Comparison of ENCODE assay signal across 23 cellular contexts in the genomic region with DNA sequence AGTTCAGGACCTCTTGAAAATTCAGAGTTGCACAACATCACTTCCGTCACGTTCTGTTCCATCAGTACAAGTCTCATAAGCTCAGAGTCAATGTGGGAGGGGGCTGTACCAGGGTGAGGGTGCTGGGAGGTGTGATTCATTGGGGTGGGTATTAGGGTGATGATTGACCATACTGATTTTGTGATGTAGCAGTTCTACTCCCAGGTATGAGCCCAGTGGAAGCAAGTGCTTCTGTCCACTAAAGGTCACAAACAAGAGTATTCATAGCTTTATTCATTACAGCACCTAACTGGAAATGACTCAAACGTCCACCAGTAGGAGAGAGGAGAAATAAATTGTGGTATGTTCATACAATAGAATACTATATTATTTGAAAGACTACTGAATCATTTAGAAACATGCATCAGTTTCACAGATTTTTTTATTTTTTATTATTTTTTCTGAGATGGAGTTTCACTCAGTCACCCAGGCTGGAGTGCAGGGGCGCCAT. TPM values are rescaled to one million over a fixed set of nuclear protein-coding genes. Genes with fewer than 3 reads are reported as not detected.
DNase-seq lines count a peak whose midpoint lies in the region; ATAC-seq, FAIRE-seq and TF ChIP-seq lines count a peak whose summit lies in the region.
"Had no signal": no experiment of that assay in that cellular context is flagged by ENCODE, and none has a peak within 500 bp of the region (broad histone marks: within the 10 kb centered on the region; RNA-seq: fewer than 3 reads in every experiment).

No MANE protein-coding gene starts in this region.

- no peak for DNase-seq in activated T-cell treated with anti-CD3 and anti-CD28 coated beads, Interleukin-2, amount 50 U/mL, for 4 hours
- DNase-seq in activated T-cell treated with anti-CD3 and anti-CD28 coated beads, Interleukin-2, amount 50 U/mL, for 1 hour = no peak
- DNase-seq in WTC11 (ENCODE audit: low spot score) = no peak
- DNase-seq in astrocyte (ENCODE audit: low read depth) = no peak
- no peak for DNase-seq in neuronal stem cell (ENCODE audit: low spot score)
- DNase-seq in HPDE6-E6E7 (ENCODE audit: extremely low spot score) = no peak
- no peak for DNase-seq in posterior vena cava (ENCODE audit: low spot score)
- DNase-seq: ACHN; aorta; central memory CD4-positive, alpha-beta T cell; dermis blood vessel endothelial cell; glutamatergic neuron; kidney glomerular epithelial cell; NCI-H1105; NCI-H2029 treated with DMSO at 0.1 percent for 48 hours; PC-3; stimulated activated CD4-positive, alpha-beta T cell treated with anti-CD3 and anti-CD28 coated beads, Interleukin-2, amount 100 ng/mL, for 48 hours had no signal

- no peaks in the 10 kb centered on the region for H4K20me1 ChIP-seq in astrocyte (ENCODE audit: insufficient read depth, low read length)
- H4K20me1 ChIP-seq: BLaER1 had no signal

- H3K4ac ChIP-seq in neuronal stem cell (ENCODE audit: low read length) = no peak overlapping the region

- no peak overlapping the region for H2BK12ac ChIP-seq in neuronal stem cell (ENCODE audit: low read length)

- H2BK15ac ChIP-seq in neuronal stem cell (ENCODE audit: low read length) = no peak overlapping the region

- no peak overlapping the region for H3K18ac ChIP-seq in neuronal stem cell (ENCODE audit: low read length)

- H3K9me3 ChIP-seq in astrocyte (ENCODE audit: insufficient read depth, low read depth, low read length) (no peaks in the 10 kb centered on the region), neuronal stem cell (replicated peaks in 1 of 2; ENCODE audit: control insufficient read depth in 2 of 2, insufficient read depth in 1 of 2, low read depth in 1 of 2, low read length in 2 of 2) (peaks cover 3 to 10% of the 10 kb centered on the region in 2 donors)

- H3K9ac ChIP-seq in astrocyte (ENCODE audit: low read length) (no peak overlapping the region), neuronal stem cell (ENCODE audit: low read depth, low read length, poor library complexity) (no peak overlapping the region)
- H3K9ac ChIP-seq: BLaER1 had no signal

- no peaks in the 10 kb centered on the region for H3K79me1 ChIP-seq in neuronal stem cell (ENCODE audit: low read depth, low read length)

- no peak overlapping the region for H4K91ac ChIP-seq in neuronal stem cell (ENCODE audit: low read depth, low read length, poor library complexity)

- H3K27me3 ChIP-seq in astrocyte (ENCODE audit: insufficient read depth, low read length) (no peaks in the 10 kb centered on the region), neuronal stem cell (ENCODE audit: control insufficient read depth in 3 of 3, insufficient read depth in 3 of 3, low read depth in 1 of 3, low read length in 3 of 3) (no peaks in the 10 kb centered on the region)
- H3K27me3 ChIP-seq: BLaER1 had no signal

- peaks cover 33% of the 10 kb centered on the region for H3K4me1 Mint-ChIP-seq in activated T-cell treated with anti-CD3 and anti-CD28 coated beads, Interleukin-2, amount 50 U/mL, for 4 hours (ENCODE audit: low read depth)
- H3K4me1 Mint-ChIP-seq in WTC11 (no peaks in the 10 kb centered on the region), astrocyte (ENCODE audit: low read depth, unreplicated experiment) (peaks cover 16% of the 10 kb centered on the region)
- peaks cover 7% of the 10 kb centered on the region for H3K4me1 Mint-ChIP-seq in stimulated activated memory B cell treated with anti-CD40 and anti-IgM and Interleukin-4, amounts not matched to agents 10 μg/mL and 1 μg/mL and 100 μg/mL, for 72 hours

- intact Hi-C loops in posterior vena cava (cut with DNase I) = no loop called here

- H2BK120ac ChIP-seq in neuronal stem cell (ENCODE audit: low read depth, low read length) = no peak overlapping the region

- H3K27me3 Mint-ChIP-seq in activated T-cell treated with anti-CD3 and anti-CD28 coated beads, Interleukin-2, amount 50 U/mL, for 4 hours (ENCODE audit: low read depth) = no peaks in the 10 kb centered on the region
- H3K27me3 Mint-ChIP-seq in WTC11 (ENCODE audit: low read depth) (no peaks in the 10 kb centered on the region), astrocyte (ENCODE audit: low read depth, unreplicated experiment) (no peaks in the 10 kb centered on the region)
- H3K27me3 Mint-ChIP-seq in stimulated activated memory B cell treated with anti-CD40 and anti-IgM and Interleukin-4, amounts not matched to agents 10 μg/mL and 1 μg/mL and 100 μg/mL, for 72 hours = no peaks in the 10 kb centered on the region

- no peak overlapping the region for H3K4me3 Mint-ChIP-seq in activated T-cell treated with anti-CD3 and anti-CD28 coated beads, Interleukin-2, amount 50 U/mL, for 4 hours
- no peak overlapping the region for H3K4me3 Mint-ChIP-seq in WTC11
- H3K4me3 Mint-ChIP-seq in astrocyte (ENCODE audit: unreplicated experiment) = peak overlapping the region; percentile 3
- H3K4me3 Mint-ChIP-seq in stimulated activated memory B cell treated with anti-CD40 and anti-IgM and Interleukin-4, amounts not matched to agents 10 μg/mL and 1 μg/mL and 100 μg/mL, for 72 hours = no peak overlapping the region

- H3K4me1 ChIP-seq in astrocyte (ENCODE audit: insufficient read depth, low read length) = peaks cover 24% of the 10 kb centered on the region
- no peaks in the 10 kb centered on the region for H3K4me1 ChIP-seq in neuronal stem cell (ENCODE audit: control insufficient read depth in 2 of 2, insufficient read depth in 1 of 2, low read depth in 1 of 2, low read length in 2 of 2)

- ATAC-seq in activated T-cell treated with anti-CD3 and anti-CD28 coated beads, Interleukin-2, amount 50 U/mL, for 4 hours = peak; percentile 34 to 47
- no peak for ATAC-seq in WTC11
- no peak for ATAC-seq in stimulated activated memory B cell treated with anti-CD40 and anti-IgM and Interleukin-4, amounts not matched to agents 10 μg/mL and 1 μg/mL and 100 μg/mL, for 72 hours
- ATAC-seq: PC-3 had no signal

- H2AK5ac ChIP-seq in neuronal stem cell (ENCODE audit: low read depth, low read length) = no peak overlapping the region

- no peak overlapping the region for H3K23ac ChIP-seq in neuronal stem cell (ENCODE audit: low read depth, low read length, poor library complexity)

- CTCF ChIA-PET in WTC11 (lab: Charles Lee) = no interaction called here

- peak overlapping the region; percentile 37; the same call in 1 of the 2 replicates for H3K27ac Mint-ChIP-seq in WTC11
- no peak overlapping the region for H3K27ac Mint-ChIP-seq in astrocyte (ENCODE audit: unreplicated experiment)
- H3K27ac Mint-ChIP-seq in stimulated activated memory B cell treated with anti-CD40 and anti-IgM and Interleukin-4, amounts not matched to agents 10 μg/mL and 1 μg/mL and 100 μg/mL, for 72 hours = peak overlapping the region; percentile 30

- no CpG with 5 or more reads among the region's 4 CpGs for WGBS in neuronal stem cell (ENCODE audit: extremely low coverage in 2 of 2, insufficient read length in 2 of 2, insufficient replicate concordance in 1 of 2), 2 donors

- POLR2A ChIA-PET in WTC11 (lab: Charles Lee) = no interaction called here

- H2AFZ ChIP-seq in astrocyte (ENCODE audit: low read depth, low read length) = no peak overlapping the region
- H2AFZ ChIP-seq in neuronal stem cell (ENCODE audit: low read length) = no peak overlapping the region

- H3K4me2 ChIP-seq in astrocyte (ENCODE audit: low read length) = no peak overlapping the region
- H3K4me2 ChIP-seq in neuronal stem cell (ENCODE audit: insufficient read depth, low read length, poor library complexity, severe bottlenecking) = no peak overlapping the region
- H3K4me2 ChIP-seq: BLaER1, smooth muscle cell had no signal

- no peak overlapping the region for H3K14ac ChIP-seq in neuronal stem cell (ENCODE audit: low read length)

- peaks cover 49% of the 10 kb centered on the region for H3K36me3 ChIP-seq in astrocyte (ENCODE audit: insufficient read depth, low read length)
- peaks cover 41 to 91% of the 10 kb centered on the region in 2 donors for H3K36me3 ChIP-seq in neuronal stem cell (replicated peaks in 1 of 2; ENCODE audit: control insufficient read depth in 2 of 2, insufficient read depth in 2 of 2, low read length in 2 of 2)

- no peak overlapping the region for H4K8ac ChIP-seq in neuronal stem cell (ENCODE audit: low read depth, low read length)

- H3K36me3 Mint-ChIP-seq in activated T-cell treated with anti-CD3 and anti-CD28 coated beads, Interleukin-2, amount 50 U/mL, for 4 hours (ENCODE audit: insufficient read depth) = peaks cover 39% of the 10 kb centered on the region
- H3K36me3 Mint-ChIP-seq in WTC11 (peaks cover 68% of the 10 kb centered on the region), astrocyte (ENCODE audit: low read depth, unreplicated experiment) (peaks cover 38% of the 10 kb centered on the region)
- H3K36me3 Mint-ChIP-seq in stimulated activated memory B cell treated with anti-CD40 and anti-IgM and Interleukin-4, amounts not matched to agents 10 μg/mL and 1 μg/mL and 100 μg/mL, for 72 hours = peaks cover 72% of the 10 kb centered on the region

- no peak overlapping the region for H2BK5ac ChIP-seq in neuronal stem cell (ENCODE audit: low read length)

- FAIRE-seq in astrocyte (lab: Jason Lieb, UNC) = no peak
- FAIRE-seq: D721Med, endothelial cell of umbilical vein had no signal

- no peaks in the 10 kb centered on the region for H3K79me2 ChIP-seq in astrocyte (ENCODE audit: insufficient read depth, low read length)

- H3K27ac ChIP-seq in astrocyte (ENCODE audit: low read depth, low read length) (no peak overlapping the region), neuronal stem cell (replicated peaks; ENCODE audit: low read length) (no peak overlapping the region)
- H3K27ac ChIP-seq: BLaER1 had no signal

- H3K4me3 ChIP-seq in astrocyte (ENCODE audit: insufficient read depth, low read depth, low read length) = no peak overlapping the region
- H3K4me3 ChIP-seq in neuronal stem cell (ENCODE audit: low read length in 2 of 2) = no peak overlapping the region
- H3K4me3 ChIP-seq: BLaER1, lung, smooth muscle cell had no signal

- TF ChIP-seq CTCF in WTC11 (IDR thresholded peaks at IDR 0.05) (no peak), astrocyte (IDR thresholded peaks at IDR 0.05; ENCODE audit: insufficient read depth, low read depth, low read length) (no peak)

- H3K9me3 Mint-ChIP-seq in activated T-cell treated with anti-CD3 and anti-CD28 coated beads, Interleukin-2, amount 50 U/mL, for 4 hours = no peaks in the 10 kb centered on the region
- H3K9me3 Mint-ChIP-seq in WTC11 (no peaks in the 10 kb centered on the region; the same call in 1 of the 2 replicates), astrocyte (ENCODE audit: unreplicated experiment) (no peaks in the 10 kb centered on the region)
- H3K9me3 Mint-ChIP-seq in stimulated activated memory B cell treated with anti-CD40 and anti-IgM and Interleukin-4, amounts not matched to agents 10 μg/mL and 1 μg/mL and 100 μg/mL, for 72 hours = peaks cover 3% of the 10 kb centered on the region

RNA-seq across cellular contexts. Expression of gene UPF3A, which starts 12.1 kb away (rescaled TPM):
- total RNA-seq in activated T-cell treated with anti-CD3 and anti-CD28 coated beads, Interleukin-2, amount 50 U/mL, for 4 hours = 10 to 100 TPM; 38.5 to 45.7 (median 40.7) TPM
- total RNA-seq in WTC11 (2021) (64.2 to 71.9 TPM (median 68.7 TPM) in 3 replicates), astrocyte (37.5 and 44.8 TPM in 2 replicates), posterior vena cava (10 to 100 TPM; 35.2 to 36.7 TPM)
- polyA plus RNA-seq in neuronal stem cell (2013, experiment 1 of 2) = 79.9 TPM
- 78.4 TPM for polyA plus RNA-seq in neuronal stem cell (2013, experiment 2 of 2)

RNA-seq across cellular contexts. Expression of gene CDC16, which starts 34.6 kb away (rescaled TPM):
- 10 to 100 TPM; 67.5 to 75.4 (median 69.8) TPM for total RNA-seq in activated T-cell treated with anti-CD3 and anti-CD28 coated beads, Interleukin-2, amount 50 U/mL, for 4 hours
- 65.6 to 73.5 TPM (median 67.9 TPM) in 3 replicates for total RNA-seq in WTC11 (2021)
- total RNA-seq in astrocyte = 77.0 and 81.0 TPM in 2 replicates
- polyA plus RNA-seq in neuronal stem cell (2013, experiment 1 of 2) = 47.5 TPM
- 48.2 TPM for polyA plus RNA-seq in neuronal stem cell (2013, experiment 2 of 2)
- total RNA-seq in posterior vena cava = 10 to 100 TPM; 46.8 TPM

RNA-seq across cellular contexts. Expression of gene CHAMP1, which starts 45.0 kb away (rescaled TPM):
- 10 to 100 TPM; 40.7 to 44.1 (median 42.3) TPM for total RNA-seq in activated T-cell treated with anti-CD3 and anti-CD28 coated beads, Interleukin-2, amount 50 U/mL, for 4 hours
- total RNA-seq in WTC11 (2021) = 29.5 to 31.7 TPM (median 30.6 TPM) in 3 replicates
- 23.9 and 26.8 TPM in 2 replicates for total RNA-seq in astrocyte
- polyA plus RNA-seq in neuronal stem cell (2013, experiment 1 of 2) = 50.8 TPM
- 52.3 TPM for polyA plus RNA-seq in neuronal stem cell (2013, experiment 2 of 2)
- 10 to 100 TPM; 16.3 to 16.4 TPM for total RNA-seq in posterior vena cava

Comparison
In these comparisons a context has a peak if more than half of its experiments do, and no peak if none do; other contexts are left out.
1. ATAC-seq: peak in activated T-cell treated with anti-CD3 and anti-CD28 coated beads, Interleukin-2, amount 50 U/mL, for 4 hours (2 of 2); none in WTC11 (single experiment) and stimulated activated memory B cell treated with anti-CD40 and anti-IgM and Interleukin-4, amounts not matched to agents 10 μg/mL and 1 μg/mL and 100 μg/mL, for 72 hours (single experiment).